In genomic region chr7:131554880-131555516, GRCh38 we compare ENCODE assay signal across 9 cellular contexts. TPM values are rescaled to one million over a fixed set of nuclear protein-coding genes. Genes with fewer than 3 reads are reported as not detected.
A peak's percentile ranks its signal among the peaks of the same experiment; 100 is the strongest.
DNase-seq lines count a peak whose midpoint lies in the region; ATAC-seq and TF ChIP-seq lines count a peak whose summit lies in the region.
"Had no signal": no experiment of that assay in that cellular context is flagged by ENCODE, and none has a peak within 500 bp of the region (broad histone marks: within the 10 kb centered on the region; RNA-seq: fewer than 3 reads in every experiment).

No MANE protein-coding gene starts in this region.

- no peak overlapping the region for H3K14ac ChIP-seq in mesenchymal stem cell (ENCODE audit: low read length in 2 of 2)

- H3K9ac ChIP-seq in adipocyte (ENCODE audit: low read length) (peak overlapping the region; percentile 63), mesenchymal stem cell (ENCODE audit: low read length) (peak overlapping the region; percentile 54)

- no peak overlapping the region for H2BK15ac ChIP-seq in mesenchymal stem cell (ENCODE audit: low read depth, poor library complexity, severe bottlenecking)

- no peak for DNase-seq in activated naive CD4-positive, alpha-beta T cell treated with anti-CD3 and anti-CD28 coated beads, Interleukin-2, amount 10 ng/mL, durations not matched to agents 7 days and 5 days
- DNase-seq in activated naive CD4-positive, alpha-beta T cell (lab: John Stamatoyannopoulos, UW), result no peak
- DNase-seq in adipocyte (ENCODE audit: low read depth) (no peak), mesenchymal stem cell (no peak), type B pancreatic cell (ENCODE audit: extremely low spot score, unreplicated experiment) (no peak), amniotic stem cell (lab: John Stamatoyannopoulos, UW) (no peak), DMS79 (lab: John Stamatoyannopoulos, UW) (no peak)

- no peak overlapping the region for H2AK5ac ChIP-seq in mesenchymal stem cell (ENCODE audit: low read length, severe bottlenecking)

- H3K27me3 ChIP-seq in adipocyte (replicated peaks; ENCODE audit: control insufficient read depth, insufficient read depth, low read length) (no peaks in the 10 kb centered on the region), mesenchymal stem cell (ENCODE audit: control insufficient read depth in 1 of 2, insufficient read depth in 1 of 2, low read length in 2 of 2) (peaks cover 0 to 70% of the 10 kb centered on the region in 2 experiments)

- 51% methylated on average over 12 of the region's 12 CpGs for WGBS in mesenchymal stem cell

- H3K4me1 ChIP-seq in adipocyte (ENCODE audit: control insufficient read depth, insufficient read depth, low read length) (peaks cover 16% of the 10 kb centered on the region), mesenchymal stem cell (ENCODE audit: control insufficient read depth, insufficient read depth, low read depth, low read length) (peaks cover 19% of the 10 kb centered on the region)

- H2BK5ac ChIP-seq in mesenchymal stem cell (ENCODE audit: low read depth, low read length, poor library complexity, severe bottlenecking), result no peak overlapping the region

- no peak overlapping the region for H3K23ac ChIP-seq in mesenchymal stem cell (ENCODE audit: low read length in 2 of 2)

- no peak for TF ChIP-seq CTCF in type B pancreatic cell (conservative IDR thresholded peaks at IDR 0.05)

- no peaks in the 10 kb centered on the region for H3K9me3 Mint-ChIP-seq in activated naive CD4-positive, alpha-beta T cell treated with anti-CD3 and anti-CD28 coated beads, Interleukin-2, amount 10 ng/mL, durations not matched to agents 7 days and 5 days
- H3K9me3 Mint-ChIP-seq in type B pancreatic cell, result no peaks in the 10 kb centered on the region

- CTCF ChIA-PET in activated naive CD4-positive, alpha-beta T cell treated with anti-CD3 and anti-CD28 coated beads, Interleukin-2, amount 10 ng/mL, durations not matched to agents 7 days and 5 days (lab: Charles Lee), result interaction anchor here (1.0 to 1.8 kb wide), 2 partner anchors 9 to 10 kb away, joined by 4 to 7 read pairs; no protein-coding TSS in a partner anchor

- no peak overlapping the region for H3K4me2 ChIP-seq in mesenchymal stem cell (ENCODE audit: low read length, poor library complexity, severe bottlenecking)

- H4K8ac ChIP-seq in mesenchymal stem cell (ENCODE audit: low read length), result no peak overlapping the region

- H3K4me1 Mint-ChIP-seq in activated naive CD4-positive, alpha-beta T cell treated with anti-CD3 and anti-CD28 coated beads, Interleukin-2, amount 10 ng/mL, durations not matched to agents 7 days and 5 days, result peaks cover 14% of the 10 kb centered on the region
- H3K4me1 Mint-ChIP-seq in type B pancreatic cell (ENCODE audit: unreplicated experiment), result no peaks in the 10 kb centered on the region

- H3K4me3 ChIP-seq in adipocyte (ENCODE audit: low read length) (peak overlapping the region; percentile 77), mesenchymal stem cell (ENCODE audit: insufficient read depth in 1 of 2, low read depth in 1 of 2, low read length in 2 of 2) (peak overlapping the region in 1 of 2 experiments; percentile 78)

- no peak overlapping the region for H3K27ac ChIP-seq in mesenchymal stem cell (ENCODE audit: low read length, poor library complexity, severe bottlenecking)
- H3K27ac ChIP-seq: SJSA1 had no signal

- H3K79me1 ChIP-seq in mesenchymal stem cell (replicated peaks; ENCODE audit: low read length, poor library complexity, severe bottlenecking), result no peaks in the 10 kb centered on the region

- peaks cover 61% of the 10 kb centered on the region for H3K27me3 Mint-ChIP-seq in activated naive CD4-positive, alpha-beta T cell treated with anti-CD3 and anti-CD28 coated beads, Interleukin-2, amount 10 ng/mL, durations not matched to agents 7 days and 5 days
- H3K27me3 Mint-ChIP-seq in type B pancreatic cell, result peaks cover 61% of the 10 kb centered on the region

- H2BK120ac ChIP-seq in mesenchymal stem cell (ENCODE audit: low read depth, low read length), result no peak overlapping the region

- H3K36me3 Mint-ChIP-seq in activated naive CD4-positive, alpha-beta T cell treated with anti-CD3 and anti-CD28 coated beads, Interleukin-2, amount 10 ng/mL, durations not matched to agents 7 days and 5 days, result no peaks in the 10 kb centered on the region
- H3K36me3 Mint-ChIP-seq in type B pancreatic cell, result no peaks in the 10 kb centered on the region

- no peak for ATAC-seq in GM19395 (IDR thresholded peaks at IDR 0.05; ENCODE audit: unreplicated experiment)

- H2BK12ac ChIP-seq in mesenchymal stem cell (ENCODE audit: low read length in 2 of 2), result no peak overlapping the region

- no peak overlapping the region for H3K18ac ChIP-seq in mesenchymal stem cell (ENCODE audit: low read depth in 1 of 2, low read length in 2 of 2)

- H4K91ac ChIP-seq in mesenchymal stem cell (ENCODE audit: low read length), result no peak overlapping the region

- no peak overlapping the region for H2AFZ ChIP-seq in mesenchymal stem cell (ENCODE audit: low read depth, low read length)

- no peak overlapping the region for H3K27ac Mint-ChIP-seq in activated naive CD4-positive, alpha-beta T cell treated with anti-CD3 and anti-CD28 coated beads, Interleukin-2, amount 10 ng/mL, durations not matched to agents 7 days and 5 days
- peak overlapping the region; percentile 53 for H3K27ac Mint-ChIP-seq in type B pancreatic cell

- no peaks in the 10 kb centered on the region for H3K36me3 ChIP-seq in adipocyte (ENCODE audit: control insufficient read depth, insufficient read depth, low read length, severe bottlenecking)
- H3K36me3 ChIP-seq in mesenchymal stem cell (ENCODE audit: control insufficient read depth in 1 of 2, insufficient read depth in 2 of 2, low read depth in 1 of 2, low read length in 2 of 2), result no peaks in the 10 kb centered on the region
- H3K36me3 ChIP-seq: SJSA1 had no signal

- no peak overlapping the region for H3K4ac ChIP-seq in mesenchymal stem cell (ENCODE audit: low read depth in 1 of 2, low read length in 2 of 2)

- peak overlapping the region; percentile 71 for H3K4me3 Mint-ChIP-seq in activated naive CD4-positive, alpha-beta T cell treated with anti-CD3 and anti-CD28 coated beads, Interleukin-2, amount 10 ng/mL, durations not matched to agents 7 days and 5 days
- peak overlapping the region; percentile 87 for H3K4me3 Mint-ChIP-seq in type B pancreatic cell

- no peaks in the 10 kb centered on the region for H3K9me3 ChIP-seq in adipocyte (ENCODE audit: control insufficient read depth, low read length)
- no peaks in the 10 kb centered on the region for H3K9me3 ChIP-seq in mesenchymal stem cell (ENCODE audit: control insufficient read depth, low read length)

RNA-seq across cellular contexts. Expression of gene PODXL, which starts 1.4 kb away (rescaled TPM):
- polyA plus RNA-seq in mesenchymal stem cell (2013, experiment 1 of 2), result 1.1 TPM
- polyA plus RNA-seq in mesenchymal stem cell (2013, experiment 2 of 2), result 1.1 TPM
- 25.5 and 44.1 TPM in 2 replicates for total RNA-seq in type B pancreatic cell (ENCODE audit: low replicate concordance)
